ENCODE assay signal across 16 cellular contexts in the genomic region with DNA sequence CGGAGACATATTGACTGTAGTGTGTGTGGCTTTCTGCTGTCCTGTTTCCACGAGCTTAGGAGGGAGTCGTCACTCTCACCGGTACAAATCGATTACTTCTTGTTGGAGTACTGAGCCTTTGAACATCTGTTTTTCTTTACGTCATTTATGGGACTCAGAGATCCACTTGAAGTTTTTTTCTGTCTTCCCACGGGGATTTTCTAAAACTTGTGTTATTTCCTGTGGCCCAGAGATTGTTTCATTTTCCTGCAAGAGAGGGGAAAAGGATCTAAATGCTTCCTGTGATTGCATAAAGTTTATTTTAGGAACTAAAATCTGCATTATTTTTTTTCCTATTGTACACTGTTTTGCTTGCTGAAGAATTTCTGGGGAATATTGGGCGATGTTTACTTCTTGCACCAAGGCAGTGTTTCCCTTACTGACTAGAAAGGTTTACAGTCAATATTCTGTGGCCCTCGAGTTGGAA.
A peak's percentile ranks its signal among the peaks of the same experiment; 100 is the strongest.
DNase-seq lines count a peak whose midpoint lies in the region; FAIRE-seq and TF ChIP-seq lines count a peak whose summit lies in the region.
"Had no signal": no experiment of that assay in that cellular context is flagged by ENCODE, and none has a peak within 500 bp of the region (broad histone marks: within the 10 kb centered on the region; RNA-seq: fewer than 3 reads in every experiment).

No MANE protein-coding gene starts in this region.

- peak; percentile 30 for DNase-seq in NCI-H2171 treated with DMSO at 0.1 percent for 48 hours (lab: John Stamatoyannopoulos, UW)
- no peak for DNase-seq in coronary artery (ENCODE audit: low spot score)
- DNase-seq in kidney = no peak
- peak; percentile 43 for DNase-seq in skeletal muscle cell (ENCODE audit: low read depth)
- DNase-seq in H54 (ENCODE audit: insufficient read length, low spot score) = no peak
- no peak for DNase-seq in glomerular visceral epithelial cell (ENCODE audit: extremely low spot score)
- DNase-seq in iPS-NIHi7 (ENCODE audit: extremely low spot score) = no peak
- no peak for DNase-seq in mesenteric fat pad (ENCODE audit: low spot score)
- DNase-seq: activated CD4-positive, alpha-beta T cell treated with anti-CD3 and anti-CD28 coated beads, Interleukin-2, amount 50 U/mL, for 4 hours; foreskin keratinocyte; GF-D8; NCI-H146; posterior cingulate gyrus; stimulated activated CD4-positive, alpha-beta T cell treated with anti-CD3 and anti-CD28 coated beads, Interleukin-4, amount 100 ng/mL, for 24 hours; stimulated activated naive CD8-positive, alpha-beta T cell treated with anti-CD3 and anti-CD28 coated beads, Interleukin-15, amount 100 ng/mL, for 72 hours; T-helper 1 cell had no signal

- H3K9ac ChIP-seq in kidney (ENCODE audit: low read length in 2 of 2) = no peak overlapping the region

- H3K4me3 ChIP-seq in coronary artery (peak overlapping the region; percentile 9), kidney (ENCODE audit: low read length in 2 of 2) (peak overlapping the region in 1 of 2 donors; percentile 16), skeletal muscle cell (ENCODE audit: low read depth, low read length) (peak overlapping the region; percentile 6)

- H3K27ac ChIP-seq in coronary artery (peak overlapping the region in 1 of 2 donors; percentile 42), kidney (ENCODE audit: low read depth in 2 of 2, low read length in 2 of 2) (peak overlapping the region; percentile 49 to 59)
- H3K27ac ChIP-seq: foreskin keratinocyte had no signal

- TF ChIP-seq POLR2A in H54 (IDR thresholded peaks at IDR 0.05; ENCODE audit: low read depth, low read length) = no peak

- intact Hi-C loops in kidney (cut with DNase I) = no loop called here

- no peaks in the 10 kb centered on the region for H3K9me3 ChIP-seq in kidney (ENCODE audit: control insufficient read depth in 1 of 2, low read length in 2 of 2)

- FAIRE-seq in kidney (lab: Jason Lieb, UNC) (no peak), H54 (lab: Jason Lieb, UNC) (no peak)

- H3K4me1 ChIP-seq in kidney (ENCODE audit: control insufficient read depth in 1 of 2, insufficient read depth in 1 of 2, low read depth in 1 of 2, low read length in 2 of 2) = peaks cover 0 to 3% of the 10 kb centered on the region in 2 donors

- H3K36me3 ChIP-seq in kidney (ENCODE audit: control insufficient read depth in 1 of 2, insufficient read depth in 2 of 2, low read length in 2 of 2) = no peaks in the 10 kb centered on the region

- TF ChIP-seq CTCF in coronary artery (IDR thresholded peaks at IDR 0.05) (no peak), kidney (IDR thresholded peaks at IDR 0.05; ENCODE audit: borderline replicate concordance, extremely low read depth, insufficient read depth) (no peak)

Comparison
In these comparisons a context has a peak if more than half of its experiments do, and no peak if none do; other contexts are left out.
1. DNase-seq: peak in NCI-H2171 treated with DMSO at 0.1 percent for 48 hours (single experiment) and skeletal muscle cell (single experiment); none in coronary artery (single experiment), kidney (single experiment), H54 (single experiment), glomerular visceral epithelial cell (single experiment), iPS-NIHi7 (single experiment) and mesenteric fat pad (single experiment).